1 cellular context compared by ENCODE assay signal in genomic region chr5:99025298-99026045, GRCh38.
TF ChIP-seq lines count a peak whose summit lies in the region.

No MANE protein-coding gene starts in this region.

TF ChIP-seq in HepG2, 621 proteins besides CTCF, POLR2A, EP300 and RAD21 (continued from another document and continues in another):
- TF ChIP-seq FOXP4 (CRISPR knock-in tag; IDR thresholded peaks at IDR 0.05) (peak; percentile 73), CHD4 (IDR thresholded peaks at IDR 0.05; ENCODE audit: borderline replicate concordance, low read length) (peak; percentile 56; the same call in 1 of the 2 replicates), ZNF780A (CRISPR knock-in tag; IDR thresholded peaks at IDR 0.05) (no peak), SOX13 (IDR thresholded peaks at IDR 0.05) (no peak), SOX13 (CRISPR knock-in tag; conservative IDR thresholded peaks at IDR 0.05 in 1 of 2, IDR thresholded peaks at IDR 0.05 in 1 of 2) (peak in 1 of 2 experiments; percentile 47; a peak in 1 of 4 replicates), ZBTB49 (CRISPR knock-in tag; IDR thresholded peaks at IDR 0.05; ENCODE audit: borderline replicate concordance) (no peak), ZZZ3 (CRISPR knock-in tag; IDR thresholded peaks at IDR 0.05; ENCODE audit: borderline replicate concordance) (no peak), PBX2 (CRISPR knock-in tag; IDR thresholded peaks at IDR 0.05) (no peak), ASH2L (IDR thresholded peaks at IDR 0.05; ENCODE audit: insufficient read length, low read depth, low read length) (peak; percentile 41), TERF1 (CRISPR knock-in tag; IDR thresholded peaks at IDR 0.05) (no peak), TBX3 (IDR thresholded peaks at IDR 0.05; ENCODE audit: borderline replicate concordance) (no peak), FLYWCH1 (CRISPR knock-in tag; IDR thresholded peaks at IDR 0.05) (no peak), MZF1 (CRISPR knock-in tag; IDR thresholded peaks at IDR 0.05; ENCODE audit: borderline replicate concordance) (no peak), YEATS2 (CRISPR knock-in tag; IDR thresholded peaks at IDR 0.05; ENCODE audit: borderline replicate concordance) (no peak), NR2F1 (CRISPR knock-in tag; IDR thresholded peaks at IDR 0.05) (no peak), ATM (IDR thresholded peaks at IDR 0.05; ENCODE audit: borderline replicate concordance) (no peak), ZNF256 (CRISPR knock-in tag; conservative IDR thresholded peaks at IDR 0.05) (no peak), ZNF33A (CRISPR knock-in tag; IDR thresholded peaks at IDR 0.05; ENCODE audit: borderline replicate concordance) (no peak), MED1 (CRISPR knock-in tag; IDR thresholded peaks at IDR 0.05) (peak; percentile 41; the same call in 1 of the 2 replicates), ZNF121 (CRISPR knock-in tag; IDR thresholded peaks at IDR 0.05) (peak; percentile 73; the same call in 1 of the 2 replicates), ZNF234 (CRISPR knock-in tag; conservative IDR thresholded peaks at IDR 0.05) (no peak), ZNF44 (CRISPR knock-in tag; IDR thresholded peaks at IDR 0.05) (no peak), AHDC1 (CRISPR knock-in tag; IDR thresholded peaks at IDR 0.05; ENCODE audit: borderline replicate concordance) (peak; percentile 59; the same call in 1 of the 2 replicates), SMYD3 (CRISPR knock-in tag; IDR thresholded peaks at IDR 0.05) (no peak), ZXDC (CRISPR knock-in tag; IDR thresholded peaks at IDR 0.05) (no peak), SALL1 (CRISPR knock-in tag; IDR thresholded peaks at IDR 0.05) (no peak; the same call in 1 of the 2 replicates), ZNF34 (CRISPR knock-in tag; IDR thresholded peaks at IDR 0.05; ENCODE audit: borderline replicate concordance) (no peak), ARID5B (CRISPR knock-in tag; IDR thresholded peaks at IDR 0.05) (peak; percentile 68), ZNF609 (CRISPR knock-in tag; IDR thresholded peaks at IDR 0.05; ENCODE audit: borderline replicate concordance) (no peak), FOXC1 (CRISPR knock-in tag; IDR thresholded peaks at IDR 0.05; ENCODE audit: borderline replicate concordance) (no peak), ZNF616 (CRISPR knock-in tag; IDR thresholded peaks at IDR 0.05; ENCODE audit: low read depth) (no peak)
